Comparison of ENCODE assay signal across 1 cellular context in the genomic region with DNA sequence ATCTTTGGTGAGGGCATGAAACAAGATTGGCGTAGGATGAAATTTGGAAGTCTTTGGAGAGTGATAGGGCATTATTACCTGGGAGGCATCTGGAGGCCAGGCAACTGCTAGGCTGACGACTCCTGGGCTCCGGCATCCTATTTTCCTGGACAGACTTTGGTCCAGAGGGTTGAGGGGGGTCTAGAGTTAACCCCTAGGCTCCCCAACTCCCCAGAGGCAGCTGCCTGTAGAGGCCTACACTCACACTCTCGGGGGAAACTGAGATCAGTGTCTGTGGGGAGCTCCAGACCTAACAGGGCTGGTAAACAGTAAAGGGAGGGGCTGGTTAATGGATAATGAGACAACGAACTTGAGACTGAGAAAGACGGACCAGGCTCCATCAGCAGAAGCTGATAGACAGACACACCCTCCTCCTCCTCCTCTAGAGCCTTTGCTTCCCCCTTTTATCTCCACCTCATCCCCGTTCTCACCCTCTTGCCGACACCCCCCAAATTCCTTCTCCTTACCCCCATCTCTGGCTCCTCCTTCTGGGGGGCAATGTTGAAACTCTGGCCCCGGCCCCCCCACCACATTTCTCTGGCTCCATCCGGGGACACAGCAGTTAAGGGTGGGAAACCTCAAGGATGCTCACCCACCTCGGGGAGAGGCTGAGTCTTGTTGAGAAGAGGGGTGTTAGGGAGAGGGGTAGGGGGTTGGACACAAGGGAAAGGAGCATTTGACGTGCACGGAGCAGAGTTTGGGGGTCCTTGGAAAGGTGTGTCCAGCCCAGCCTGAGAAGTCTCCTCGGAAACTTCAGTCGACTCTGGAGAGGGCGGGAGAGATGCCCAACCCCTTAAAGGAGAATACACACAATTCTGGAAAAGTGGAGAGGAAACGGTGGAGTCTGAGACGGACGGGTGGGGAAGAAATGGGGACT.
TF ChIP-seq lines count a peak whose summit lies in the region.

A gene with protein sequence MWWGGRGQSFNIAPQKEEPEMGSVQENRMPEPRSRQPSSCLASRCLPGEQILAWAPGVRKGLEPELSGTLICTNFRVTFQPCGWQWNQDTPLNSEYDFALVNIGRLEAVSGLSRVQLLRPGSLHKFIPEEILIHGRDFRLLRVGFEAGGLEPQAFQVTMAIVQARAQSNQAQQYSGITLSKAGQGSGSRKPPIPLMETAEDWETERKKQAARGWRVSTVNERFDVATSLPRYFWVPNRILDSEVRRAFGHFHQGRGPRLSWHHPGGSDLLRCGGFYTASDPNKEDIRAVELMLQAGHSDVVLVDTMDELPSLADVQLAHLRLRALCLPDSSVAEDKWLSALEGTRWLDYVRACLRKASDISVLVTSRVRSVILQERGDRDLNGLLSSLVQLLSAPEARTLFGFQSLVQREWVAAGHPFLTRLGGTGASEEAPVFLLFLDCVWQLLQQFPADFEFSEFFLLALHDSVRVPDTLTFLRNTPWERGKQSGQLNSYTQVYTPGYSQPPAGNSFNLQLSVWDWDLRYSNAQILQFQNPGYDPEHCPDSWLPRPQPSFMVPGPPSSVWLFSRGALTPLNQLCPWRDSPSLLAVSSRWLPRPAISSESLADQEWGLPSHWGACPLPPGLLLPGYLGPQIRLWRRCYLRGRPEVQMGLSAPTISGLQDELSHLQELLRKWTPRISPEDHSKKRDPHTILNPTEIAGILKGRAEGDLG (minus strand): TSS at position 804 of the 916 bp plus-strand sequence. CDS start 232 bp downstream, at position 572.

TF ChIP-seq in K562, 482 proteins besides CTCF, POLR2A, EP300 and RAD21:
- TF ChIP-seq, protein P1, sequence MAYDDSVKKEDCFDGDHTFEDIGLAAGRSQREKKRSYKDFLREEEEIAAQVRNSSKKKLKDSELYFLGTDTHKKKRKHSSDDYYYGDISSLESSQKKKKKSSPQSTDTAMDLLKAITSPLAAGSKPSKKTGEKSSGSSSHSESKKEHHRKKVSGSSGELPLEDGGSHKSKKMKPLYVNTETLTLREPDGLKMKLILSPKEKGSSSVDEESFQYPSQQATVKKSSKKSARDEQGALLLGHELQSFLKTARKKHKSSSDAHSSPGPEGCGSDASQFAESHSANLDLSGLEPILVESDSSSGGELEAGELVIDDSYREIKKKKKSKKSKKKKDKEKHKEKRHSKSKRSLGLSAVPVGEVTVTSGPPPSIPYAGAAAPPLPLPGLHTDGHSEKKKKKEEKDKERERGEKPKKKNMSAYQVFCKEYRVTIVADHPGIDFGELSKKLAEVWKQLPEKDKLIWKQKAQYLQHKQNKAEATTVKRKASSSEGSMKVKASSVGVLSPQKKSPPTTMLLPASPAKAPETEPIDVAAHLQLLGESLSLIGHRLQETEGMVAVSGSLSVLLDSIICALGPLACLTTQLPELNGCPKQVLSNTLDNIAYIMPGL (CRISPR knock-in tag; IDR thresholded peaks at IDR 0.05) = no peak
- TF ChIP-seq, protein P2, sequence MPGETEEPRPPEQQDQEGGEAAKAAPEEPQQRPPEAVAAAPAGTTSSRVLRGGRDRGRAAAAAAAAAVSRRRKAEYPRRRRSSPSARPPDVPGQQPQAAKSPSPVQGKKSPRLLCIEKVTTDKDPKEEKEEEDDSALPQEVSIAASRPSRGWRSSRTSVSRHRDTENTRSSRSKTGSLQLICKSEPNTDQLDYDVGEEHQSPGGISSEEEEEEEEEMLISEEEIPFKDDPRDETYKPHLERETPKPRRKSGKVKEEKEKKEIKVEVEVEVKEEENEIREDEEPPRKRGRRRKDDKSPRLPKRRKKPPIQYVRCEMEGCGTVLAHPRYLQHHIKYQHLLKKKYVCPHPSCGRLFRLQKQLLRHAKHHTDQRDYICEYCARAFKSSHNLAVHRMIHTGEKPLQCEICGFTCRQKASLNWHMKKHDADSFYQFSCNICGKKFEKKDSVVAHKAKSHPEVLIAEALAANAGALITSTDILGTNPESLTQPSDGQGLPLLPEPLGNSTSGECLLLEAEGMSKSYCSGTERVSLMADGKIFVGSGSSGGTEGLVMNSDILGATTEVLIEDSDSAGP (CRISPR knock-in tag; IDR thresholded peaks at IDR 0.05) = peak; percentile 91
- TF ChIP-seq PPARD (CRISPR knock-in tag; IDR thresholded peaks at IDR 0.05) = no peak
- no peak for TF ChIP-seq CHD1 (IDR thresholded peaks at IDR 0.05; ENCODE audit: low read length)
- TF ChIP-seq ZNF57 (CRISPR knock-in tag; IDR thresholded peaks at IDR 0.05) = no peak
- no peak for TF ChIP-seq XRCC3 (IDR thresholded peaks at IDR 0.05)
- TF ChIP-seq, protein P3, sequence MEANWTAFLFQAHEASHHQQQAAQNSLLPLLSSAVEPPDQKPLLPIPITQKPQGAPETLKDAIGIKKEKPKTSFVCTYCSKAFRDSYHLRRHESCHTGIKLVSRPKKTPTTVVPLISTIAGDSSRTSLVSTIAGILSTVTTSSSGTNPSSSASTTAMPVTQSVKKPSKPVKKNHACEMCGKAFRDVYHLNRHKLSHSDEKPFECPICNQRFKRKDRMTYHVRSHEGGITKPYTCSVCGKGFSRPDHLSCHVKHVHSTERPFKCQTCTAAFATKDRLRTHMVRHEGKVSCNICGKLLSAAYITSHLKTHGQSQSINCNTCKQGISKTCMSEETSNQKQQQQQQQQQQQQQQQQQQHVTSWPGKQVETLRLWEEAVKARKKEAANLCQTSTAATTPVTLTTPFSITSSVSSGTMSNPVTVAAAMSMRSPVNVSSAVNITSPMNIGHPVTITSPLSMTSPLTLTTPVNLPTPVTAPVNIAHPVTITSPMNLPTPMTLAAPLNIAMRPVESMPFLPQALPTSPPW (CRISPR knock-in tag; IDR thresholded peaks at IDR 0.05) = peak; percentile 75
- TF ChIP-seq TFAM (CRISPR knock-in tag; conservative IDR thresholded peaks at IDR 0.05) = no peak
- TF ChIP-seq, protein P4, sequence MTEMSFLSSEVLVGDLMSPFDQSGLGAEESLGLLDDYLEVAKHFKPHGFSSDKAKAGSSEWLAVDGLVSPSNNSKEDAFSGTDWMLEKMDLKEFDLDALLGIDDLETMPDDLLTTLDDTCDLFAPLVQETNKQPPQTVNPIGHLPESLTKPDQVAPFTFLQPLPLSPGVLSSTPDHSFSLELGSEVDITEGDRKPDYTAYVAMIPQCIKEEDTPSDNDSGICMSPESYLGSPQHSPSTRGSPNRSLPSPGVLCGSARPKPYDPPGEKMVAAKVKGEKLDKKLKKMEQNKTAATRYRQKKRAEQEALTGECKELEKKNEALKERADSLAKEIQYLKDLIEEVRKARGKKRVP (CRISPR knock-in tag; IDR thresholded peaks at IDR 0.05) = no peak
- peak in 1 of 2 experiments; percentile 8; a peak in 1 of 4 replicates for TF ChIP-seq RCOR1 (IDR thresholded peaks at IDR 0.05; ENCODE audit: borderline replicate concordance in 1 of 2, low read depth in 2 of 2, low read length in 2 of 2)
- TF ChIP-seq PTTG1 (tag; IDR thresholded peaks at IDR 0.05; ENCODE audit: low read depth) = no peak
- TF ChIP-seq RBM34 (IDR thresholded peaks at IDR 0.05; ENCODE audit: borderline replicate concordance, insufficient read depth, low read length) = no peak
- TF ChIP-seq U2AF1 (optimal IDR thresholded peaks at IDR 0.05; ENCODE audit: low read depth, low read length) = no peak
- no peak for TF ChIP-seq YBX1 (IDR thresholded peaks at IDR 0.05)
- peak in 1 of 2 experiments; percentile 45; a peak in 1 of 4 replicates for TF ChIP-seq MAZ (CRISPR knock-in tag; conservative IDR thresholded peaks at IDR 0.05 in 1 of 2, IDR thresholded peaks at IDR 0.05 in 1 of 2)
- TF ChIP-seq SMC3 (conservative IDR thresholded peaks at IDR 0.05; ENCODE audit: insufficient read depth, low read depth, low read length) = no peak
- TF ChIP-seq POLR2B (IDR thresholded peaks at IDR 0.05; ENCODE audit: low read depth, partially characterized antibody) = peak; percentile 14
- 0 out of 2 replicates have a peak, but pooled peaks have one; percentile 24 for TF ChIP-seq HDAC2 (IDR thresholded peaks at IDR 0.05)
- TF ChIP-seq ZNF77 (CRISPR knock-in tag; IDR thresholded peaks at IDR 0.05) = no peak
- TF ChIP-seq, protein P5, sequence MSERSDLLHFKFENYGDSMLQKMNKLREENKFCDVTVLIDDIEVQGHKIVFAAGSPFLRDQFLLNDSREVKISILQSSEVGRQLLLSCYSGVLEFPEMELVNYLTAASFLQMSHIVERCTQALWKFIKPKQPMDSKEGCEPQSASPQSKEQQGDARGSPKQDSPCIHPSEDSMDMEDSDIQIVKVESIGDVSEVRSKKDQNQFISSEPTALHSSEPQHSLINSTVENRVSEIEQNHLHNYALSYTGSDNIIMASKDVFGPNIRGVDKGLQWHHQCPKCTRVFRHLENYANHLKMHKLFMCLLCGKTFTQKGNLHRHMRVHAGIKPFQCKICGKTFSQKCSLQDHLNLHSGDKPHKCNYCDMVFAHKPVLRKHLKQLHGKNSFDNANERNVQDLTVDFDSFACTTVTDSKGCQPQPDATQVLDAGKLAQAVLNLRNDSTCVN (CRISPR knock-in tag; IDR thresholded peaks at IDR 0.05) = 0 out of 2 replicates have a peak, but pooled peaks have one; percentile 55
- no peak for TF ChIP-seq NR1H2 (CRISPR knock-in tag; IDR thresholded peaks at IDR 0.05)
- TF ChIP-seq TOE1 (IDR thresholded peaks at IDR 0.05; ENCODE audit: borderline replicate concordance) = peak; percentile 58; the same call in 1 of the 2 replicates
- TF ChIP-seq TOE1 (CRISPR knock-in tag; IDR thresholded peaks at IDR 0.05; ENCODE audit: borderline replicate concordance, low read depth) = no peak
- no peak for TF ChIP-seq MTA1 (IDR thresholded peaks at IDR 0.05; ENCODE audit: borderline replicate concordance)
- TF ChIP-seq, protein P6, sequence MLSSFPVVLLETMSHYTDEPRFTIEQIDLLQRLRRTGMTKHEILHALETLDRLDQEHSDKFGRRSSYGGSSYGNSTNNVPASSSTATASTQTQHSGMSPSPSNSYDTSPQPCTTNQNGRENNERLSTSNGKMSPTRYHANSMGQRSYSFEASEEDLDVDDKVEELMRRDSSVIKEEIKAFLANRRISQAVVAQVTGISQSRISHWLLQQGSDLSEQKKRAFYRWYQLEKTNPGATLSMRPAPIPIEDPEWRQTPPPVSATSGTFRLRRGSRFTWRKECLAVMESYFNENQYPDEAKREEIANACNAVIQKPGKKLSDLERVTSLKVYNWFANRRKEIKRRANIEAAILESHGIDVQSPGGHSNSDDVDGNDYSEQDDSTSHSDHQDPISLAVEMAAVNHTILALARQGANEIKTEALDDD (IDR thresholded peaks at IDR 0.05) = 0 out of 2 replicates have a peak, but pooled peaks have one; percentile 23
- TF ChIP-seq HNRNPK (IDR thresholded peaks at IDR 0.05; ENCODE audit: low read depth, low read length, poor library complexity, severe bottlenecking) = no peak
- TF ChIP-seq TAL1 (IDR thresholded peaks at IDR 0.05) = 0 out of 2 replicates have a peak, but pooled peaks have one; percentile 3
- TF ChIP-seq, protein P7, sequence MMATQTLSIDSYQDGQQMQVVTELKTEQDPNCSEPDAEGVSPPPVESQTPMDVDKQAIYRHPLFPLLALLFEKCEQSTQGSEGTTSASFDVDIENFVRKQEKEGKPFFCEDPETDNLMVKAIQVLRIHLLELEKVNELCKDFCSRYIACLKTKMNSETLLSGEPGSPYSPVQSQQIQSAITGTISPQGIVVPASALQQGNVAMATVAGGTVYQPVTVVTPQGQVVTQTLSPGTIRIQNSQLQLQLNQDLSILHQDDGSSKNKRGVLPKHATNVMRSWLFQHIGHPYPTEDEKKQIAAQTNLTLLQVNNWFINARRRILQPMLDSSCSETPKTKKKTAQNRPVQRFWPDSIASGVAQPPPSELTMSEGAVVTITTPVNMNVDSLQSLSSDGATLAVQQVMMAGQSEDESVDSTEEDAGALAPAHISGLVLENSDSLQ (IDR thresholded peaks at IDR 0.05) = peak; percentile 44
- TF ChIP-seq TAF15 (IDR thresholded peaks at IDR 0.05; ENCODE audit: low read depth, low read length) = no peak
- no peak for TF ChIP-seq ZC3H11A (IDR thresholded peaks at IDR 0.05; ENCODE audit: low read depth, low read length)
- TF ChIP-seq OTX1 (CRISPR knock-in tag; IDR thresholded peaks at IDR 0.05) = peak; percentile 41; the same call in 1 of the 2 replicates
- no peak for TF ChIP-seq STAT5B (CRISPR knock-in tag; IDR thresholded peaks at IDR 0.05)
- no peak for TF ChIP-seq ZNF311 (CRISPR knock-in tag; IDR thresholded peaks at IDR 0.05)
- TF ChIP-seq, protein P8, sequence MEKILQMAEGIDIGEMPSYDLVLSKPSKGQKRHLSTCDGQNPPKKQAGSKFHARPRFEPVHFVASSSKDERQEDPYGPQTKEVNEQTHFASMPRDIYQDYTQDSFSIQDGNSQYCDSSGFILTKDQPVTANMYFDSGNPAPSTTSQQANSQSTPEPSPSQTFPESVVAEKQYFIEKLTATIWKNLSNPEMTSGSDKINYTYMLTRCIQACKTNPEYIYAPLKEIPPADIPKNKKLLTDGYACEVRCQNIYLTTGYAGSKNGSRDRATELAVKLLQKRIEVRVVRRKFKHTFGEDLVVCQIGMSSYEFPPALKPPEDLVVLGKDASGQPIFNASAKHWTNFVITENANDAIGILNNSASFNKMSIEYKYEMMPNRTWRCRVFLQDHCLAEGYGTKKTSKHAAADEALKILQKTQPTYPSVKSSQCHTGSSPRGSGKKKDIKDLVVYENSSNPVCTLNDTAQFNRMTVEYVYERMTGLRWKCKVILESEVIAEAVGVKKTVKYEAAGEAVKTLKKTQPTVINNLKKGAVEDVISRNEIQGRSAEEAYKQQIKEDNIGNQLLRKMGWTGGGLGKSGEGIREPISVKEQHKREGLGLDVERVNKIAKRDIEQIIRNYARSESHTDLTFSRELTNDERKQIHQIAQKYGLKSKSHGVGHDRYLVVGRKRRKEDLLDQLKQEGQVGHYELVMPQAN (IDR thresholded peaks at IDR 0.05; ENCODE audit: borderline replicate concordance) = 0 out of 2 replicates have a peak, but pooled peaks have one; percentile 27
